8 cellular contexts compared by ENCODE assay signal in genomic region chr7:91941450-91941849, GRCh38. TPM values are rescaled to one million over a fixed set of nuclear protein-coding genes. Genes with fewer than 3 reads are reported as not detected.
DNase-seq lines count a peak whose midpoint lies in the region; ATAC-seq, FAIRE-seq and TF ChIP-seq lines count a peak whose summit lies in the region.

No MANE protein-coding gene starts in this region.

- ATAC-seq in GM18517 (IDR thresholded peaks at IDR 0.05; ENCODE audit: unreplicated experiment) (peak; percentile 41), Right ventricle myocardium superior (ENCODE audit: poor library complexity) (peak; percentile 80), pancreas (peak; percentile 62 to 73 (median 67)), HG02840 (IDR thresholded peaks at IDR 0.05; ENCODE audit: low FRiP score, unreplicated experiment) (no peak)
- peak; percentile 27 to 55 for ATAC-seq in activated naive CD4-positive, alpha-beta T cell treated with anti-CD3 and anti-CD28 coated beads, Interleukin-2, amount 50 U/mL, for 72 hours

- WGBS in pancreas, 2 donors, result 0 to 1% methylated on average over 7 of the region's 7 CpGs

- peaks cover 6 to 18% of the 10 kb centered on the region in 2 donors for H3K36me3 Mint-ChIP-seq in activated naive CD4-positive, alpha-beta T cell treated with anti-CD3 and anti-CD28 coated beads, Interleukin-2, amount 50 U/mL, for 72 hours

- H3K27ac Mint-ChIP-seq in activated naive CD4-positive, alpha-beta T cell treated with anti-CD3 and anti-CD28 coated beads, Interleukin-2, amount 50 U/mL, for 72 hours, result peak overlapping the region; percentile 95 to 98

- DNase-seq in HUDEP-2 (lab: John Stamatoyannopoulos, UW; ENCODE audit: unreplicated experiment in 76 of 76) (peak in 61 of 76 experiments; percentile 5 to 62 (median 27)), RWPE1 (ENCODE audit: low spot score) (peak; percentile 20), Right ventricle myocardium superior (peak; percentile 75), pancreas (peak in 5 of 6 donors; percentile 46 to 60 (median 55))
- DNase-seq in activated naive CD4-positive, alpha-beta T cell treated with anti-CD3 and anti-CD28 coated beads, Interleukin-2, amount 50 U/mL, for 72 hours (ENCODE audit: low spot score in 2 of 2), result peak in 1 of 2 donors; percentile 15

- intact Hi-C loops in Right ventricle myocardium superior (cut with DNase I) (no loop called here), pancreas (cut with DNase I) (no loop called here)

- CTCF ChIA-PET in RWPE1 (lab: Yijun Ruan, JAX), result interaction anchor here (1.0 kb wide), 1 partner anchor 111 kb away, joined by 3 read pairs; no protein-coding TSS in a partner anchor

- no peaks in the 10 kb centered on the region for H3K9me3 ChIP-seq in pancreas

- peaks cover 34% of the 10 kb centered on the region for H3K79me2 ChIP-seq in ACC112 (ENCODE audit: control insufficient read depth, insufficient read depth, low read length, unreplicated experiment)

- H3K27me3 ChIP-seq in ACC112 (ENCODE audit: insufficient read depth, low read length), result no peaks in the 10 kb centered on the region
- no peaks in the 10 kb centered on the region for H3K27me3 ChIP-seq in pancreas

- H3K4me3 ChIP-seq in ACC112 (ENCODE audit: low read depth, low read length), result peak overlapping the region; percentile 91
- H3K4me3 ChIP-seq in pancreas, result peak overlapping the region; percentile 70 to 92 (median 83)

- H3K4me1 ChIP-seq in ACC112 (ENCODE audit: control insufficient read depth, insufficient read depth, low read length, unreplicated experiment) (peaks cover 19% of the 10 kb centered on the region), pancreas (peaks cover 18 to 27% (median 20%) of the 10 kb centered on the region in 3 donors)

- H3K27ac ChIP-seq in ACC112 (ENCODE audit: low read depth, low read length), result peak overlapping the region; percentile 75
- H3K27ac ChIP-seq in RWPE1, result peak overlapping the region; percentile 92
- H3K27ac ChIP-seq in pancreas, result peak overlapping the region; percentile 87 to 98 (median 94)

- no peak for TF ChIP-seq CTCF in RWPE1 (conservative IDR thresholded peaks at IDR 0.05; ENCODE audit: low read depth)
- TF ChIP-seq CTCF in pancreas (IDR thresholded peaks at IDR 0.05), result no peak

- H3K36me3 ChIP-seq in ACC112 (ENCODE audit: insufficient read depth, low read length) (no peaks in the 10 kb centered on the region), pancreas (no peaks in the 10 kb centered on the region)

- POLR2A ChIA-PET in RWPE1 (lab: Yijun Ruan, JAX; ENCODE audit: low non-redundant PET), result no interaction called here

- no peak for FAIRE-seq in pancreas (lab: Jason Lieb, UNC)

- H3K9me3 Mint-ChIP-seq in activated naive CD4-positive, alpha-beta T cell treated with anti-CD3 and anti-CD28 coated beads, Interleukin-2, amount 50 U/mL, for 72 hours, result no peaks in the 10 kb centered on the region

- peak overlapping the region; percentile 86 for H2AFZ ChIP-seq in ACC112 (ENCODE audit: low read length, unreplicated experiment)

RNA-seq across cellular contexts. Expression of gene AKAP9, which starts 0.8 kb away (rescaled TPM):
- total RNA-seq in activated naive CD4-positive, alpha-beta T cell treated with anti-CD3 and anti-CD28 coated beads, Interleukin-2, amount 50 U/mL, for 72 hours, result 10 to 100 TPM; 35.5 to 37.9 TPM
- total RNA-seq in Right ventricle myocardium superior (44.0 TPM), pancreas (10 to 100 TPM; 35.0 to 60.4 (median 46.8) TPM)
- 10 to 100 TPM; 17.8 to 26.8 TPM for polyA plus RNA-seq in pancreas
